20 cellular contexts compared by ENCODE assay signal in the genomic region with DNA sequence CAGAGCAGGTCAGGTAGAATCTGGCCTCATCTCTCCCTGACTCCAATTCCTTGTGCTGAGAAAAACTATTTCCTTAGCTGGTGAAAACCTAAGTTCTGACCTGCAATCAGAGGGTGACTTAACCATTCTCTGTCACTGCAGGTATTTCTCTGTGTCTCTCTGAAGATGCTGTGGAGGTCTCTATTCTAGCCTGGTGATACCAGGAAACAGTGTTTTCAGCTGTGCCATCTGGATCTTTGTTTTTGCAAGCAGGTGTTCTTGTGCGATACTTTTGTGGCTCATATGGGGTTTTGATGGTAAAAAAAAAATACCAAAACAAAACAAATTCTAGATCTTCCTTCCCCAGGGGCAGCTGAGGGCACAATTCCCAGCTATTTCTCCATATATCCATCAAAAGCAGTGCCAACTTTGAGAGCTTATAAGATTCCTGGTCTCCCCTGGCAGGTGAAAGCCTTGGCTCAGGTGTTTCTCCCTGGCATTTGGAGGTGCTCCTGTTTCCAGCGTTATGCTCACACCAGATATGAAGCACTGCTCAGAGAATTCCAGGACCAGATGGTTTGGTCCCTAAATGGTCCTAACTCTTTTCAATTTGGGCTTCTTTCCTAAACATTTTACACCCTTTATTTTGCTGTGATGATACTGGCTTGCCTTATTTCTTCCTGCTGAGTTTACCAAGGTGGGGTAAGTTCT. TPM values are rescaled to one million over a fixed set of nuclear protein-coding genes. Genes with fewer than 3 reads are reported as not detected.
DNase-seq lines count a peak whose midpoint lies in the region; ATAC-seq, FAIRE-seq and TF ChIP-seq lines count a peak whose summit lies in the region.
"Had no signal": no experiment of that assay in that cellular context is flagged by ENCODE, and none has a peak within 500 bp of the region (broad histone marks: within the 10 kb centered on the region; RNA-seq: fewer than 3 reads in every experiment).

No MANE protein-coding gene starts in this region.

- H3K27ac ChIP-seq in MM.1S (ENCODE audit: low read length): peak overlapping the region; percentile 48; the same call in 1 of the 2 replicates
- peak overlapping the region; percentile 55 for H3K27ac ChIP-seq in thymus (ENCODE audit: low read depth)
- H3K27ac ChIP-seq: BLaER1, GM23248 had no signal

- no peaks in the 10 kb centered on the region for H3K36me3 ChIP-seq in MM.1S (replicated peaks; ENCODE audit: insufficient read depth, low read length)
- no peaks in the 10 kb centered on the region for H3K36me3 ChIP-seq in thymus (ENCODE audit: control insufficient read depth, insufficient read depth)
- H3K36me3 ChIP-seq: BLaER1, HAP-1 had no signal

- no peaks in the 10 kb centered on the region for H3K9me2 ChIP-seq in MM.1S (replicated peaks; ENCODE audit: insufficient read depth, low read length)

- H3K27me3 ChIP-seq in MM.1S (replicated peaks; ENCODE audit: insufficient read depth, low read length) (no peaks in the 10 kb centered on the region), thymus (ENCODE audit: control insufficient read depth, insufficient read depth) (no peaks in the 10 kb centered on the region)
- H3K27me3 ChIP-seq: BLaER1 had no signal

- FAIRE-seq in frontal cortex (lab: Jason Lieb, UNC): no peak
- FAIRE-seq: GM12891, GM18507 had no signal

- no peak for TF ChIP-seq CTCF in MM.1S (IDR thresholded peaks at IDR 0.05; ENCODE audit: low read length)

- no peaks in the 10 kb centered on the region; the same call in 1 of the 2 replicates for H3F3A ChIP-seq in MM.1S (ENCODE audit: insufficient read depth, low read length)

- H3K4me3 ChIP-seq in MM.1S (ENCODE audit: low read length) (no peak overlapping the region), thymus (ENCODE audit: low read length) (no peak overlapping the region)
- H3K4me3 ChIP-seq: BLaER1, GM23248, HAP-1 had no signal

- H4K20me1 ChIP-seq in MM.1S (ENCODE audit: insufficient read depth, low read length): no peaks in the 10 kb centered on the region
- H4K20me1 ChIP-seq: BLaER1 had no signal

- whole genome bisulfite sequencing in thymus: 56% methylated on average over 2 of the region's 2 CpGs

- DNase-seq in G401 (ENCODE audit: low spot score) (peak; percentile 90), MM.1S (peak; percentile 73), cerebellar cortex (ENCODE audit: low spot score) (peak; percentile 90), frontal cortex (ENCODE audit: low spot score in 2 of 2) (no peak), left ventricle myocardium superior (no peak)
- no peak for DNase-seq in stimulated activated CD4-positive, alpha-beta T cell treated with anti-CD3 and anti-CD28 coated beads, Interleukin-2, amount 100 ng/mL, for 48 hours
- DNase-seq: 8988T; CD4-positive, alpha-beta memory T cell; DND-41; EL; GM23248 had no signal

- H3K4me2 ChIP-seq in MM.1S (ENCODE audit: low read depth, low read length): peak overlapping the region; percentile 30
- H3K4me2 ChIP-seq: BLaER1 had no signal

- no peak overlapping the region for H3K9ac ChIP-seq in MM.1S (ENCODE audit: low read length)
- H3K9ac ChIP-seq: BLaER1, GM23248 had no signal

- intact Hi-C loops in left ventricle myocardium superior (cut with micrococcal nuclease): no loop called here

- in situ Hi-C loops in G401 (cut with HindIII; ENCODE audit: low sequenced_read_pairs): no loop called here

- no peaks in the 10 kb centered on the region for H3K79me2 ChIP-seq in MM.1S (ENCODE audit: low read length)

- H3K4me1 ChIP-seq in MM.1S (ENCODE audit: low read length) (peaks cover 15% of the 10 kb centered on the region), thymus (ENCODE audit: control insufficient read depth, insufficient read depth, low read length) (peaks cover 16% of the 10 kb centered on the region)
- H3K4me1 ChIP-seq: BLaER1, HAP-1 had no signal

- no peak overlapping the region for H2AFZ ChIP-seq in MM.1S (ENCODE audit: low read length)
- H2AFZ ChIP-seq: GM23248 had no signal

- ATAC-seq in left ventricle myocardium superior: no peak

- H3K9me3 ChIP-seq in MM.1S (replicated peaks; ENCODE audit: insufficient read depth, low read length) (no peaks in the 10 kb centered on the region), thymus (ENCODE audit: control insufficient read depth) (no peaks in the 10 kb centered on the region)
- H3K9me3 ChIP-seq: BLaER1, HAP-1 had no signal

RNA-seq across cellular contexts. Expression of a gene that starts 9.9 kb away (rescaled TPM):
- total RNA-seq in G401 (2014; rRNA removed; shearing (Covaris generic)): not detected in 2 replicates
- 0.71 TPM for polyA plus RNA-seq in thymus
- total RNA-seq in frontal cortex (not detected), left ventricle myocardium superior (not detected)
- total RNA-seq: A673; CD4-positive, alpha-beta memory T cell; GM23248; H4 had no signal
- polyA plus RNA-seq: AG04450; CD14-positive monocyte; CD4-positive, alpha-beta memory T cell; GM23248 had no signal

Comparison
In these comparisons a context has a peak if more than half of its experiments do, and no peak if none do; other contexts are left out.
1. DNase-seq: peak in G401 (single experiment), MM.1S (single experiment) and cerebellar cortex (single experiment); none in frontal cortex (0 of 2), stimulated activated CD4-positive, alpha-beta T cell treated with anti-CD3 and anti-CD28 coated beads, Interleukin-2, amount 100 ng/mL, for 48 hours (0 of 2) and left ventricle myocardium superior (single experiment).